17 cellular contexts compared by ENCODE assay signal in genomic region chr2:188853307-188853706, GRCh38.
A peak's percentile ranks its signal among the peaks of the same experiment; 100 is the strongest.
DNase-seq lines count a peak whose midpoint lies in the region; ATAC-seq, FAIRE-seq and TF ChIP-seq lines count a peak whose summit lies in the region.
"Had no signal": no experiment of that assay in that cellular context is flagged by ENCODE, and none has a peak within 500 bp of the region (broad histone marks: within the 10 kb centered on the region; RNA-seq: fewer than 3 reads in every experiment).

No MANE protein-coding gene starts in this region.

- DNase-seq in A673 (ENCODE audit: low spot score) (peak; percentile 86), GM03348 (ENCODE audit: low spot score) (peak; percentile 74), amniotic stem cell (lab: John Stamatoyannopoulos, UW) (peak; percentile 37), fibroblast of villous mesenchyme (ENCODE audit: low read depth) (peak; percentile 97), GM12892 (ENCODE audit: insufficient read length) (no peak), nephron progenitor cell (no peak)
- DNase-seq in activated naive CD4-positive, alpha-beta T cell treated with anti-CD3 and anti-CD28 coated beads for 36 hours, result no peak
- DNase-seq: activated CD4-positive, CD25-positive, alpha-beta regulatory T cell treated with anti-CD3 and anti-CD28 coated beads, Interleukin-2, amount 50 U/mL, for 72 hours; activated naive CD8-positive, alpha-beta T cell treated with anti-CD3 and anti-CD28 coated beads, Interleukin-2, amount 50 U/mL, for 24 hours; NCI-H1694 treated with DMSO at 0.1 percent for 48 hours; stimulated activated naive CD8-positive, alpha-beta T cell treated with anti-CD3 and anti-CD28 coated beads, Interleukin-15, Interleukin-2, amounts not matched to agents 100 U/mL and 50 U/mL, for 24 hours; T-helper 2 cell had no signal

- H3K36me3 Mint-ChIP-seq in activated naive CD4-positive, alpha-beta T cell treated with anti-CD3 and anti-CD28 coated beads for 36 hours (ENCODE audit: low read depth), result no peaks in the 10 kb centered on the region
- H3K36me3 Mint-ChIP-seq in nephron progenitor cell (ENCODE audit: low read depth), result no peaks in the 10 kb centered on the region
- H3K36me3 Mint-ChIP-seq: memory B cell had no signal

- H3K9me3 Mint-ChIP-seq in activated naive CD4-positive, alpha-beta T cell treated with anti-CD3 and anti-CD28 coated beads for 36 hours, result no peaks in the 10 kb centered on the region
- no peaks in the 10 kb centered on the region for H3K9me3 Mint-ChIP-seq in nephron progenitor cell

- no peak for FAIRE-seq in GM12892 (lab: Jason Lieb, UNC)

- CTCF ChIA-PET in A673 (lab: Charles Lee), result no interaction called here
- CTCF ChIA-PET in activated naive CD4-positive, alpha-beta T cell treated with anti-CD3 and anti-CD28 coated beads for 36 hours (lab: Charles Lee), result interaction anchor here (0.6 kb wide), 1 partner anchor 1492 kb away, joined by 3 read pairs; no protein-coding TSS in a partner anchor

- no peaks in the 10 kb centered on the region for H3K27me3 ChIP-seq in A673 (replicated peaks; ENCODE audit: insufficient read depth, low read depth, low read length, poor library complexity)
- H3K27me3 ChIP-seq: esophagus muscularis mucosa, neutrophil had no signal

- BruUV-seq in A673 (replicated peaks; lab: Mats Ljungman, UMichigan), result no TSS peak

- H3K4me3 ChIP-seq in A673 (ENCODE audit: low read depth, low read length, poor library complexity, severe bottlenecking) (no peak overlapping the region), fibroblast of villous mesenchyme (ENCODE audit: low read depth, low read length) (no peak overlapping the region)
- H3K4me3 ChIP-seq: esophagus muscularis mucosa, HAP-1 had no signal

- H3K9me3 ChIP-seq in A673 (ENCODE audit: low read depth, low read length, poor library complexity, severe bottlenecking), result no peaks in the 10 kb centered on the region
- H3K9me3 ChIP-seq: esophagus muscularis mucosa, HAP-1, neutrophil had no signal

- no peak for ATAC-seq in GM18873 (IDR thresholded peaks at IDR 0.05; ENCODE audit: low FRiP score, unreplicated experiment)
- ATAC-seq: activated naive CD8-positive, alpha-beta T cell treated with anti-CD3 and anti-CD28 coated beads, Interleukin-2, amount 50 U/mL, for 24 hours; stimulated activated naive CD8-positive, alpha-beta T cell treated with anti-CD3 and anti-CD28 coated beads, Interleukin-15, Interleukin-2, amounts not matched to agents 100 U/mL and 50 U/mL, for 24 hours had no signal

- no peak overlapping the region for H3K27ac Mint-ChIP-seq in activated naive CD4-positive, alpha-beta T cell treated with anti-CD3 and anti-CD28 coated beads for 36 hours
- no peak overlapping the region for H3K27ac Mint-ChIP-seq in nephron progenitor cell
- H3K27ac Mint-ChIP-seq: activated naive CD8-positive, alpha-beta T cell treated with anti-CD3 and anti-CD28 coated beads, Interleukin-2, amount 50 U/mL, for 24 hours; memory B cell had no signal

- TF ChIP-seq CTCF in A673 (conservative IDR thresholded peaks at IDR 0.05; ENCODE audit: low read depth, low read length), result no peak
- TF ChIP-seq CTCF in fibroblast of villous mesenchyme (IDR thresholded peaks at IDR 0.05; ENCODE audit: insufficient read depth, low read depth, low read length), result no peak
- TF ChIP-seq CTCF in nephron progenitor cell (IDR thresholded peaks at IDR 0.05), result no peak

- intact Hi-C loops in A673 (cut with micrococcal nuclease; ENCODE audit: unreplicated experiment), result loop anchor here (5.0 kb wide), 1 partner anchor 124 kb away; no protein-coding TSS in a partner anchor
- intact Hi-C loops in activated naive CD4-positive, alpha-beta T cell treated with anti-CD3 and anti-CD28 coated beads for 36 hours (cut with micrococcal nuclease), result no loop called here

- no peak overlapping the region for H3K4me3 Mint-ChIP-seq in activated naive CD4-positive, alpha-beta T cell treated with anti-CD3 and anti-CD28 coated beads for 36 hours
- H3K4me3 Mint-ChIP-seq in nephron progenitor cell, result no peak overlapping the region
- H3K4me3 Mint-ChIP-seq: activated naive CD8-positive, alpha-beta T cell treated with anti-CD3 and anti-CD28 coated beads, Interleukin-2, amount 50 U/mL, for 24 hours; memory B cell had no signal

- peaks cover 33% of the 10 kb centered on the region for H3K4me1 ChIP-seq in A673 (ENCODE audit: insufficient read depth, low read length, poor library complexity, severe bottlenecking)
- H3K4me1 ChIP-seq: esophagus muscularis mucosa had no signal

- no peaks in the 10 kb centered on the region for H3K4me1 Mint-ChIP-seq in activated naive CD4-positive, alpha-beta T cell treated with anti-CD3 and anti-CD28 coated beads for 36 hours (ENCODE audit: low read depth)
- H3K4me1 Mint-ChIP-seq in nephron progenitor cell, result no peaks in the 10 kb centered on the region
- H3K4me1 Mint-ChIP-seq: activated naive CD8-positive, alpha-beta T cell treated with anti-CD3 and anti-CD28 coated beads, Interleukin-2, amount 50 U/mL, for 24 hours; memory B cell had no signal

- H3K27ac ChIP-seq in A673 (ENCODE audit: low read depth, low read length, poor library complexity, severe bottlenecking), result peak overlapping the region; percentile 77
- H3K27ac ChIP-seq: esophagus muscularis mucosa, neutrophil had no signal

- H3K36me3 ChIP-seq in A673 (ENCODE audit: insufficient read depth, low read length, poor library complexity, severe bottlenecking), result no peaks in the 10 kb centered on the region
- H3K36me3 ChIP-seq: esophagus muscularis mucosa, HAP-1, neutrophil had no signal

- POLR2A ChIA-PET in A673 (lab: Charles Lee; ENCODE audit: low non-redundant PET), result no interaction called here

- H3K27me3 Mint-ChIP-seq in activated naive CD4-positive, alpha-beta T cell treated with anti-CD3 and anti-CD28 coated beads for 36 hours (ENCODE audit: low read depth), result no peaks in the 10 kb centered on the region
- no peaks in the 10 kb centered on the region for H3K27me3 Mint-ChIP-seq in nephron progenitor cell (ENCODE audit: low read depth, poor library complexity)
- H3K27me3 Mint-ChIP-seq: activated naive CD8-positive, alpha-beta T cell treated with anti-CD3 and anti-CD28 coated beads, Interleukin-2, amount 50 U/mL, for 24 hours; memory B cell had no signal

- no peak for TF ChIP-seq POLR2A in GM12892 (IDR thresholded peaks at IDR 0.05; ENCODE audit: low read depth, low read length)

Comparison
In these comparisons a context has a peak if more than half of its experiments do, and no peak if none do; other contexts are left out.
1. DNase-seq: peak in A673 (single experiment), GM03348 (single experiment), amniotic stem cell (single experiment) and fibroblast of villous mesenchyme (single experiment); none in activated naive CD4-positive, alpha-beta T cell treated with anti-CD3 and anti-CD28 coated beads for 36 hours (single experiment), GM12892 (single experiment) and nephron progenitor cell (single experiment).